In the genomic region with DNA sequence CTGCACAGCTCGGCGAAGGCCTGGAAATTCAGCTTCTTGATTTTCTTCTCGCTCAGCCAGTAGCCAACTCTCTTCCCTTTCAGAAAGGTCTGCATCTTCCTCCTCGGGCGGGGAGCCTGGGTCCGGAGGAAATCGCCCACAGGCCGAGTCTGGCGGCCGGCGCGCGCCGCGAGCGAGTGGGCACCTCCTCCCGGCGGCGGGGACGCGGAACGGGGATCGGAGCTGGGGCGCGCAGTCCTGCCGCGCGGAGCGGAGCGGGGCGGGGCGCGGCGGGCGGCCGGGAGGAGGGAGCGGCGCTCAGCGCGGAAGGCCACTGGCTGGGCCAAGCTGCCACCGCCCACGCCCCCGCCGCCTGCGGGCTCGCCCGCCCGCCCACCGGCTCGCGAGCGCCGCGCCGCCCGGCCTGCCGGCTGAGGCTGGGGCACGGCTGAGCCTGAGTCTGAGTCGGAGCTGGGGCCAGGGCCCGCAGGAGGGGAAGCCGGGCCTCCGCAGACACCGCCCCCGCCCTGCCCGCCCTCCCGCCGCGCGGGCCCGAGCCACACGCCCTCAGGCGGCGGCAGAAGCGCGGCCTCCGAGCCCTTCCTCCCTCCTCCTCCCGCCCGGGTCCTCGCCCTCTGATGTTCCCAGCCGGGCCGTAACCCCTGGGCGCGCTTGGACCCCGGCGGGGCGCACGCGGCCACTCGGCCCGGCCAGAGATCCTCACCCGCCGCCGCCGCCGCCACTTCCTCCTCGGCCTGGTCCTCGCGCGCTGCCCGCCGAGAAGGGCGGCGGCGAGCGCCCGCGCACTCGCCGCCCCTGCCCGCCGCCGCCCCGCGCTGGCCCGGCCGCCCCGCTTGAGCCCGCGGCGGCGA, we compare ENCODE assay signal across 8 cellular contexts. TPM values are rescaled to one million over a fixed set of nuclear protein-coding genes. Genes with fewer than 3 reads are reported as not detected.
DNase-seq lines count a peak whose midpoint lies in the region; ATAC-seq and TF ChIP-seq lines count a peak whose summit lies in the region.

No MANE protein-coding gene starts in this region.

- CTCF ChIA-PET in CD8-positive, alpha-beta memory T cell (lab: Charles Lee), result interaction anchor here (0.7 to 5.7 kb wide), 17 partner anchors 9 to 163 kb away, joined by 3 to 81 read pairs (median 17); a partner anchor contains a TSS

- no peaks in the 10 kb centered on the region for H3K9me3 ChIP-seq in CD8-positive, alpha-beta memory T cell (ENCODE audit: low read length)

- H3K4me1 ChIP-seq in CD8-positive, alpha-beta memory T cell (ENCODE audit: insufficient read depth, low read length), result peaks cover 32% of the 10 kb centered on the region

- ATAC-seq in GM19463 (IDR thresholded peaks at IDR 0.05; ENCODE audit: unreplicated experiment), result peak; percentile 79

- H3K36me3 ChIP-seq in CD8-positive, alpha-beta memory T cell (ENCODE audit: insufficient read depth, low read length), result peaks cover under 1% of the 10 kb centered on the region

- TF ChIP-seq CTCF in endothelial cell (IDR thresholded peaks at IDR 0.05; ENCODE audit: unreplicated experiment), result no peak

- H3K36me3 Mint-ChIP-seq in CD8-positive, alpha-beta memory T cell, result no peaks in the 10 kb centered on the region
- no peaks in the 10 kb centered on the region for H3K36me3 Mint-ChIP-seq in endothelial cell (ENCODE audit: low read depth, unreplicated experiment)

- peaks cover 0 to 3% of the 10 kb centered on the region in 2 donors for H3K27me3 Mint-ChIP-seq in CD8-positive, alpha-beta memory T cell
- peaks cover 15% of the 10 kb centered on the region for H3K27me3 Mint-ChIP-seq in endothelial cell (ENCODE audit: unreplicated experiment)

- peak overlapping the region; percentile 70 for H3K4me3 ChIP-seq in CD8-positive, alpha-beta memory T cell (ENCODE audit: low read length)

- H3K4me1 Mint-ChIP-seq in CD8-positive, alpha-beta memory T cell, result peaks cover 20 to 37% (median 31%) of the 10 kb centered on the region in 3 donors
- H3K4me1 Mint-ChIP-seq in endothelial cell (ENCODE audit: unreplicated experiment), result peaks cover 11% of the 10 kb centered on the region

- H3K9me3 Mint-ChIP-seq in CD8-positive, alpha-beta memory T cell, result no peaks in the 10 kb centered on the region
- no peaks in the 10 kb centered on the region for H3K9me3 Mint-ChIP-seq in endothelial cell (ENCODE audit: unreplicated experiment)

- H3K27ac ChIP-seq in CD8-positive, alpha-beta memory T cell (ENCODE audit: low read depth, low read length), result peak overlapping the region; percentile 51

- peak overlapping the region; percentile 74 to 93 (median 88) for H3K4me3 Mint-ChIP-seq in CD8-positive, alpha-beta memory T cell
- peak overlapping the region; percentile 84 for H3K4me3 Mint-ChIP-seq in endothelial cell (ENCODE audit: unreplicated experiment)

- peak overlapping the region in 7 of 8 donors; percentile 50 to 93 (median 73) for H3K27ac Mint-ChIP-seq in CD8-positive, alpha-beta memory T cell
- no peak overlapping the region for H3K27ac Mint-ChIP-seq in endothelial cell (ENCODE audit: unreplicated experiment)

- peak; percentile 79 to 90 (median 87) for DNase-seq in CD8-positive, alpha-beta memory T cell
- DNase-seq in HK-2 (ENCODE audit: unreplicated experiment) (peak; percentile 86), NOMO-1 (lab: John Stamatoyannopoulos, UW; ENCODE audit: unreplicated experiment in 2 of 2) (peak; percentile 84 to 92), endothelial cell (ENCODE audit: low spot score) (peak; percentile 79), middle frontal gyrus (ENCODE audit: extremely low spot score, low spot score) (peak; percentile 86)
- DNase-seq in activated CD8-positive, alpha-beta memory T cell treated with anti-CD3 and anti-CD28 coated beads, Interleukin-2, amount 50 U/mL, for 1 hour (ENCODE audit: extremely low read depth), result peak; percentile 43
- DNase-seq in stimulated activated CD8-positive, alpha-beta memory T cell treated with anti-CD3 and anti-CD28 coated beads, Interleukin-2, amount 100 ng/mL, for 1 hour (ENCODE audit: low read depth in 2 of 2), result peak; percentile 66 to 79

- H3K27me3 ChIP-seq in CD8-positive, alpha-beta memory T cell (ENCODE audit: insufficient read depth, low read length, poor library complexity, severe bottlenecking), result no peaks in the 10 kb centered on the region

- POLR2A ChIA-PET in CD8-positive, alpha-beta memory T cell (lab: Charles Lee), result interaction anchor here (0.7 to 4.0 kb wide), 4 partner anchors 10 to 69 kb away, joined by 3 to 36 read pairs (median 4); a partner anchor contains a TSS

RNA-seq across cellular contexts. Expression of a gene that starts 0.4 kb away (rescaled TPM):
- 10 to 100 TPM; 66.1 to 75.1 TPM for total RNA-seq in CD8-positive, alpha-beta memory T cell
- 40.4 TPM for polyA plus RNA-seq in CD8-positive, alpha-beta memory T cell
- total RNA-seq in endothelial cell (ENCODE audit: unreplicated experiment), result 39.2 TPM

Comparison
In these comparisons a context has a peak if more than half of its experiments do, and no peak if none do; other contexts are left out.
1. Peak in every context shown above with its lines: DNase-seq, ATAC-seq, H3K4me3 ChIP-seq and H3K27ac ChIP-seq.